31 cellular contexts compared by ENCODE assay signal in the genomic region with DNA sequence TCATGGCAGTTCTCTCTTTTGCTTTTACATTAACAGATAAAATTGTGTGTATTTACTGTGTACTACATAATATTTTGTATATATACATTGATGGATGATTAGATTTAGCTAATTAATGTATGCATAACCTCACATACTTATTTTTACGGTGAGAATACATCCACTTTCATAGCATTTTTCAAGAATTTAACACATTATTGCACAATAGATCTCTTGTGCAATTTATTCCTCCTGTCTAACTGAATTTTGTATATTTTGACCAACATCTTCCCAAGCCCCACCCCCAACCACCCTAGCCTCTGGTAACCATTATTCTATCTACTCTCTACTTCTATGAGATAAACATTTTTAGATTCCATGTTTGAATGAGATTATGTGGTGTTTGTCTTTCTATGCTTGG.
"Had no signal": no experiment of that assay in that cellular context is flagged by ENCODE, and none has a peak within 500 bp of the region (broad histone marks: within the 10 kb centered on the region; RNA-seq: fewer than 3 reads in every experiment).

No MANE protein-coding gene starts in this region.

- H3K4me3 ChIP-seq: colonic mucosa, MG63 had no signal

- H3K9me3 ChIP-seq: colonic mucosa, MG63 had no signal

- ATAC-seq: activated CD8-positive, alpha-beta T cell treated with anti-CD3 and anti-CD28 coated beads for 36 hours; activated T-cell treated with anti-CD3 and anti-CD28 coated beads, Interleukin-2, amount 50 U/mL, for 72 hours; activated T-helper 17 cell treated with anti-CD3 and anti-CD28 coated beads, Interleukin-2, amount 50 U/mL, for 72 hours; Panc1; SK-N-SH treated with all-trans-retinoic acid at 6 μM for 48 hours had no signal

- FAIRE-seq: TTC549 had no signal

- H3K36me3 ChIP-seq: brain microvascular endothelial cell, colonic mucosa, MG63 had no signal

- DNase-seq: activated CD4-positive, alpha-beta T cell treated with anti-CD3 and anti-CD28 coated beads, Interleukin-2, amount 10 ng/mL, durations not matched to agents 24 days and 14 days; activated CD4-positive, alpha-beta T cell treated with anti-CD3 and anti-CD28 coated beads, Interleukin-2, amount 50 U/mL, for 4 hours; activated CD8-positive, alpha-beta T cell treated with anti-CD3 and anti-CD28 coated beads for 36 hours; activated effector memory CD4-positive, alpha-beta T cell treated with anti-CD3 and anti-CD28 coated beads, Interleukin-2, amount 50 U/mL, for 16 hours; activated naive CD4-positive, alpha-beta T cell; activated naive CD4-positive, alpha-beta T cell treated with anti-CD3 and anti-CD28 coated beads, Interleukin-2, amount 50 U/mL, for 16 hours; activated naive CD8-positive, alpha-beta T cell treated with anti-CD3 and anti-CD28 coated beads for 36 hours; activated T-cell treated with anti-CD3 and anti-CD28 coated beads, Interleukin-2, amount 50 U/mL, for 1 hour; activated T-cell treated with anti-CD3 and anti-CD28 coated beads, Interleukin-2, amount 50 U/mL, for 72 hours; amniotic stem cell; aorta; brain microvascular endothelial cell; colonic mucosa; Kasumi-1; KG1; MG63; NCI-H1092; NCI-H2029 treated with DMSO at 0.1 percent for 48 hours; NCI-H2107; NCI-H2171; NCI-H510A; NK-92 treated with Interleukin-12 subunit alpha and Interleukin-12 subunit beta, amount 100 ng/mL, for 24 hours; SHP77; SW 1271; T-helper 1 cell; T-helper 2 cell; T-helper 9 cell had no signal

- H3K27me3 ChIP-seq: brain microvascular endothelial cell, colonic mucosa had no signal

- H3K4me1 ChIP-seq: colonic mucosa had no signal

- H3K27ac ChIP-seq: brain microvascular endothelial cell, colonic mucosa had no signal
